In the genomic region with DNA sequence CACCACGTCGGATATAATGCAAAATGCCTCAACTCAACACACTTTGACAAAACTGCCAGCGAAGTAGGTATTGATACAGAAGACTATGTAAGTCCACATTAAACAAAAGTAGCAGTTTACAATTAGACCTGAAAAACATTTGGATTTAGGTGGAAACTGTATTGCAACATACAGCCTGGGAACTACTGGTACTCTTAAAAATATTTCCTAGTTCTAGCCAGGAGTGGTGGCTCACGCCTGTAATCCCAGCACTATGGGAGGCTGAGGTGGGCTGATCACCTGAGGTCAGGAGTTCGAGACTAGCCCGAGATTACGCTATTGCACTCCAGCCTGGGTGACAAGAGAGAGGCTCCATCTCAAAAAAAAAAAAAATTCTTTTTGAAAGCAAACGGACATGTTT, we compare ENCODE assay signal across 1 cellular context.
A peak's percentile ranks its signal among the peaks of the same experiment; 100 is the strongest.
TF ChIP-seq lines count a peak whose summit lies in the region.

No MANE protein-coding gene starts in this region.

TF ChIP-seq in HepG2, 621 proteins besides CTCF, POLR2A, EP300 and RAD21 (continued from another document):
- TF ChIP-seq AFF4 (CRISPR knock-in tag; IDR thresholded peaks at IDR 0.05) (no peak), HNRNPUL1 (IDR thresholded peaks at IDR 0.05; ENCODE audit: low read depth, low read length) (no peak), ZNF143 (CRISPR knock-in tag; IDR thresholded peaks at IDR 0.05) (no peak), ZSCAN31 (CRISPR knock-in tag; IDR thresholded peaks at IDR 0.05; ENCODE audit: low read depth) (no peak), ZNF670 (CRISPR knock-in tag; IDR thresholded peaks at IDR 0.05; ENCODE audit: borderline replicate concordance) (0 out of 2 replicates have a peak, but pooled peaks have one; percentile 2), HDAC1 (CRISPR knock-in tag; IDR thresholded peaks at IDR 0.05) (peak; percentile 27; the same call in 1 of the 2 replicates), ZNF460 (CRISPR knock-in tag; IDR thresholded peaks at IDR 0.05; ENCODE audit: borderline replicate concordance) (peak; percentile 88; the same call in 1 of the 2 replicates), NPAS2 (CRISPR knock-in tag; IDR thresholded peaks at IDR 0.05; ENCODE audit: borderline replicate concordance) (no peak), CEBPB (IDR thresholded peaks at IDR 0.05; ENCODE audit: borderline replicate concordance, low read depth, low read length) (peak; percentile 38; the same call in 1 of the 2 replicates)
